Comparison of ENCODE assay signal across 22 cellular contexts in the genomic region with DNA sequence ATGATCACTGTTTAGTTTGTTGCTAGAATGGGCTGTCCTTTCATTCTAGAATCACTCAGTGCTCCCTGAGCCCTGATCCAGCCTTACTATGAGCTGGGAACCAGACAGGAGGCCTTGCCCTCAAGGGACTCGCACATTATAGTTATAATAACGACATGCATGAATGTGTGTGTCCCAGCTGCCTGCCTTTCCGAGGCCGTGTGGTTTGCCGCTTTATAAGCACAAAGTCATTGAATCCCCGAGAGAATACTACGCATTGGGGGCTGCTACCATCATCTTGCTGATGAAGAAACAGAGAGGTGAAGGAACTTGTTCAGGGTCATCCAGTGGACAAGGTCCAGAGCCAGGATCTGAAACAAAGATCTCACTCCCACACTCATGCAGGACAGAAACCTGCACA.
DNase-seq lines count a peak whose midpoint lies in the region; ATAC-seq and TF ChIP-seq lines count a peak whose summit lies in the region.
"Had no signal": no experiment of that assay in that cellular context is flagged by ENCODE, and none has a peak within 500 bp of the region (broad histone marks: within the 10 kb centered on the region; RNA-seq: fewer than 3 reads in every experiment).

No MANE protein-coding gene starts in this region.

- WGBS in mammary epithelial cell (ENCODE audit: low coverage, missing lambda C conversion rate): 72% methylated on average over 6 of the region's 7 CpGs
- WGBS in thyroid gland, 2 donors: 85 to 89% methylated on average over 7 of the region's 7 CpGs

- intact Hi-C loops in MCF 10A (cut with micrococcal nuclease) (no loop called here), mammary epithelial cell (cut with micrococcal nuclease) (no loop called here), breast epithelium (cut with DNase I; ENCODE audit: low total_unique reads) (no loop called here), thyroid gland (cut with DNase I) (no loop called here)

- CTCF ChIA-PET in MCF 10A (lab: Yijun Ruan, JAX) (interaction anchor here (0.7 to 0.9 kb wide), 2 partner anchors 38 to 266 kb away, joined by 3 to 4 read pairs; no protein-coding TSS in a partner anchor), mammary epithelial cell (lab: Charles Lee; ENCODE audit: low non-redundant PET) (no interaction called here)

- in situ Hi-C loops in mammary epithelial cell (cut with MboI; ENCODE audit: low sequenced_read_pairs in 2 of 2): no loop called here

- H3K27ac ChIP-seq in mammary epithelial cell (ENCODE audit: insufficient read depth, low read depth, low read length) (no peak overlapping the region), breast epithelium (peak overlapping the region; percentile 65 to 88), thyroid gland (no peak overlapping the region)

- H3K9me3 Mint-ChIP-seq in MCF 10A (ENCODE audit: unreplicated experiment): no peaks in the 10 kb centered on the region

- H3K36me3 Mint-ChIP-seq in MCF 10A (ENCODE audit: insufficient read depth, unreplicated experiment): peaks cover under 1% of the 10 kb centered on the region
- H3K36me3 Mint-ChIP-seq: CD4-positive, CD25-positive, alpha-beta regulatory T cell had no signal

- no peak overlapping the region for H3K9ac ChIP-seq in mammary epithelial cell (ENCODE audit: insufficient read depth, low read length)

- H3K27ac Mint-ChIP-seq in MCF 10A (ENCODE audit: low read depth, unreplicated experiment): peak overlapping the region; percentile 97
- H3K27ac Mint-ChIP-seq: CD4-positive, CD25-positive, alpha-beta regulatory T cell had no signal

- TF ChIP-seq POLR2A in breast epithelium (IDR thresholded peaks at IDR 0.05) (no peak), thyroid gland (IDR thresholded peaks at IDR 0.05) (no peak)

- H2AFZ ChIP-seq in mammary epithelial cell (ENCODE audit: low read depth, low read length): no peak overlapping the region
- H2AFZ ChIP-seq: PC-9 had no signal

- dilution Hi-C loops in mammary epithelial cell (cut with HindIII; ENCODE audit: low sequenced_read_pairs): no loop called here

- H3K4me1 ChIP-seq in mammary epithelial cell (ENCODE audit: insufficient read depth, low read length): peaks cover 13% of the 10 kb centered on the region
- H3K4me1 ChIP-seq in breast epithelium: peaks cover 0 to 7% of the 10 kb centered on the region in 2 donors
- peaks cover 5 to 20% of the 10 kb centered on the region in 2 donors for H3K4me1 ChIP-seq in thyroid gland
- H3K4me1 ChIP-seq: HAP-1 had no signal

- H3K36me3 ChIP-seq in mammary epithelial cell (ENCODE audit: insufficient read depth, low read length) (no peaks in the 10 kb centered on the region), breast epithelium (no peaks in the 10 kb centered on the region), thyroid gland (no peaks in the 10 kb centered on the region)
- H3K36me3 ChIP-seq: HAP-1, MG63 had no signal

- H3K27me3 ChIP-seq in mammary epithelial cell (ENCODE audit: insufficient read depth, low read length): no peaks in the 10 kb centered on the region
- H3K27me3 ChIP-seq in breast epithelium: no peaks in the 10 kb centered on the region
- H3K27me3 ChIP-seq in thyroid gland: no peaks in the 10 kb centered on the region
- H3K27me3 ChIP-seq: MG63 had no signal

- no peaks in the 10 kb centered on the region for H4K20me1 ChIP-seq in mammary epithelial cell (ENCODE audit: insufficient read depth, low read length)

- H3K9me3 ChIP-seq in mammary epithelial cell (replicated peaks; ENCODE audit: insufficient read depth, low read length) (no peaks in the 10 kb centered on the region), breast epithelium (no peaks in the 10 kb centered on the region), thyroid gland (no peaks in the 10 kb centered on the region)
- H3K9me3 ChIP-seq: HAP-1, MG63 had no signal

- POLR2A ChIA-PET in MCF 10A (lab: Yijun Ruan, JAX): interaction anchor here (0.6 to 2.2 kb wide), 4 partner anchors 10 to 21 kb away, joined by 4 to 21 read pairs (median 4); no protein-coding TSS in a partner anchor

- no peak for ATAC-seq in GM21381 (IDR thresholded peaks at IDR 0.05; ENCODE audit: unreplicated experiment)
- ATAC-seq: SK-N-SH treated with all-trans-retinoic acid at 6 μM for 48 hours had no signal

- no TSS peak for BruUV-seq in MCF 10A (replicated peaks; lab: Mats Ljungman, UMichigan)
- BruUV-seq in mammary epithelial cell (replicated peaks; lab: Mats Ljungman, UMichigan): no TSS peak

- no peak overlapping the region for H3K4me3 Mint-ChIP-seq in MCF 10A (ENCODE audit: unreplicated experiment)
- H3K4me3 Mint-ChIP-seq: CD4-positive, CD25-positive, alpha-beta regulatory T cell had no signal

- H3K27me3 Mint-ChIP-seq in MCF 10A (ENCODE audit: insufficient read depth, unreplicated experiment): no peaks in the 10 kb centered on the region

- no peaks in the 10 kb centered on the region for H3K79me2 ChIP-seq in mammary epithelial cell (ENCODE audit: insufficient read depth, low read length)

- TF ChIP-seq CTCF in MCF 10A (IDR thresholded peaks at IDR 0.05; ENCODE audit: unreplicated experiment) (no peak), mammary epithelial cell (conservative IDR thresholded peaks at IDR 0.05 in 1 of 2, IDR thresholded peaks at IDR 0.05 in 1 of 2; ENCODE audit: extremely low read depth in 1 of 2, insufficient read depth in 1 of 2, low read depth in 1 of 2, low read length in 2 of 2) (no peak), breast epithelium (IDR thresholded peaks at IDR 0.05) (no peak), thyroid gland (IDR thresholded peaks at IDR 0.05) (no peak)

- no peak for DNase-seq in MCF 10A (ENCODE audit: unreplicated experiment)
- no peak for DNase-seq in mammary epithelial cell
- peak; percentile 60 for DNase-seq in NCI-H2171 (lab: John Stamatoyannopoulos, UW)
- no peak for DNase-seq in breast epithelium (ENCODE audit: low spot score in 2 of 2)
- DNase-seq in DMS153 (lab: John Stamatoyannopoulos, UW): no peak
- no peak for DNase-seq in thyroid gland
- no peak for DNase-seq in COLO829 (ENCODE audit: low spot score)
- DNase-seq: 8988T; Calu3; CD4-positive, CD25-positive, alpha-beta regulatory T cell; DMS79 treated with DMSO at 0.1 percent for 48 hours; GDM1; KG1; NCI-H1105; NCI-H2029; NCI-H345; PC-9; Right ventricle myocardium superior had no signal

- H3K4me3 ChIP-seq in mammary epithelial cell (replicated peaks in 1 of 3; ENCODE audit: insufficient read depth in 1 of 3, low read depth in 2 of 3, low read length in 3 of 3) (no peak overlapping the region), breast epithelium (no peak overlapping the region), thyroid gland (replicated peaks in 1 of 3) (no peak overlapping the region)
- H3K4me3 ChIP-seq: HAP-1, MG63, PC-9 had no signal

- H3K4me1 Mint-ChIP-seq in MCF 10A (ENCODE audit: insufficient read depth, unreplicated experiment): peaks cover 18% of the 10 kb centered on the region
- H3K4me1 Mint-ChIP-seq: CD4-positive, CD25-positive, alpha-beta regulatory T cell had no signal

- no peak overlapping the region for H3K4me2 ChIP-seq in mammary epithelial cell (ENCODE audit: insufficient read depth, low read depth, low read length)
- H3K4me2 ChIP-seq: PC-9 had no signal

Comparison
In these comparisons a context has a peak if more than half of its experiments do, and no peak if none do; other contexts are left out.
1. H3K27ac ChIP-seq: peak in breast epithelium (2 of 2); none in mammary epithelial cell (single experiment) and thyroid gland (0 of 3).